In the genomic region with DNA sequence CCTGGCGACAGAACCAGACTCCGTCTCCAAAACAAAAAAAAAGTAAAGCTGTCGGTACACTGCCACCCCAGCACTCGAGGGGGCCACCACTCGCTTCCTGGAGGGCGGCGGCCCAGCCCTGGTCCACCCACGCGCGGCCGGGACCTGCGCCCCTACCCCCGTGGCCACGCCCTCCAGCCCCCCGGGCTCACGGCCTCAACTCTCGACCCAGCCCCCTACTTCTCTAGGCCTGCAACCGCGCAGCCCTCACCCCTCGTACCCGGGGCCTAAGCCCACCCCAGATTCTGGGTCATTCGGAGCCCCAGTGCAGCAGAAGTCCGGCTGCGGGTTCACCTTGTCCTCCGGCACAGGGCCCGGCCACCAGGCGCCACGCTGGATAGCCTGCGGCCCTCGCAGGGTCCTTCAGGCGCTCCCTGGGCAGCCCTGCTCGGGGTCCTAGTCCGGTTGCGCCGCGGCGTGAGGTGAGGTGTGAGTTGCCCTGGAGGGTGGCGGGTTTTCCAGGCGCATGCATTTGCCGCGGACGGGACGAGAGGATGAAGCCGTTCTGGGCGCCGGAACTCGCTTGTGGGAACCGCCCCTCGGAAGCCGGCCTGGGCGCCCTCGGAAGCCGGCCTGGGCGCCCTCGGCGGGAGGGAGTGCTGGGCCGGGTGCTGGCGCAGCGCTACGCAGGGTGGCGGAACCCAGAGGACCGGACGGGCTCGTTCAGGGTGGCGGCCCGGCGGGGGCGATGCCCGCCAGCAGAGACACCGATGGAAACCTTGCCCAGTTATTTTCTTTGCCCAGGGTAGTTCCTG, we compare ENCODE assay signal across 8 cellular contexts. TPM values are rescaled to one million over a fixed set of nuclear protein-coding genes. Genes with fewer than 3 reads are reported as not detected.
DNase-seq lines count a peak whose midpoint lies in the region; ATAC-seq and TF ChIP-seq lines count a peak whose summit lies in the region.

TSS of gene NME6 (minus strand) at position 348 of the 794 bp plus-strand sequence.

- peaks cover 20 to 21% of the 10 kb centered on the region in 2 donors for H3K36me3 Mint-ChIP-seq in CD14-positive monocyte

- no peaks in the 10 kb centered on the region for H3K9me3 ChIP-seq in ectodermal cell (ENCODE audit: control insufficient read depth, low read length)
- peaks cover 0 to 2% of the 10 kb centered on the region in 2 donors for H3K9me3 ChIP-seq in lung (ENCODE audit: control insufficient read depth in 2 of 2, insufficient read depth in 1 of 2, low read length in 1 of 2)

- peaks cover 0 to 3% (median 0%) of the 10 kb centered on the region in 3 donors for H3K27me3 Mint-ChIP-seq in CD14-positive monocyte (ENCODE audit: low read depth in 3 of 3)

- peaks cover 0 to 2% (median 0%) of the 10 kb centered on the region in 7 donors for H3K9me3 Mint-ChIP-seq in CD14-positive monocyte

- TF ChIP-seq CTCF in CD14-positive monocyte (IDR thresholded peaks at IDR 0.05) (no peak), lung (IDR thresholded peaks at IDR 0.05; ENCODE audit: control extremely low read depth, extremely low read depth) (no peak)

- H3K4me3 ChIP-seq in ectodermal cell (ENCODE audit: insufficient read depth, low read depth, low read length) (peak within 1 kb of the TSS; percentile 93), lung (peak within 1 kb of the TSS; percentile 72)

- H3K36me3 ChIP-seq in ectodermal cell (ENCODE audit: control insufficient read depth, insufficient read depth, low read length) = peaks cover 16% of the 10 kb centered on the region
- peaks cover under 1 to 2% of the 10 kb centered on the region in 2 donors for H3K36me3 ChIP-seq in lung (ENCODE audit: control insufficient read depth in 2 of 2, insufficient read depth in 2 of 2, low read length in 2 of 2)

- H3K4me3 Mint-ChIP-seq in CD14-positive monocyte = peak within 1 kb of the TSS; percentile 96

- WGBS in ectodermal cell, 2 experiments = 0 to 1% methylated on average over 70 of the region's 70 CpGs
- 0 to 1% methylated on average over 70 of the region's 70 CpGs for WGBS in lung, 2 donors

- H3K27me3 ChIP-seq in ectodermal cell (ENCODE audit: control insufficient read depth, insufficient read depth, low read length, poor library complexity, severe bottlenecking) (no peaks in the 10 kb centered on the region), lung (ENCODE audit: control insufficient read depth, insufficient read depth) (no peaks in the 10 kb centered on the region)

- H3K4me1 ChIP-seq in ectodermal cell (ENCODE audit: control insufficient read depth, insufficient read depth, low read length) (peaks cover 6% of the 10 kb centered on the region), lung (ENCODE audit: control insufficient read depth in 2 of 2, insufficient read depth in 2 of 2, low read length in 2 of 2) (peaks cover 8 to 16% of the 10 kb centered on the region in 2 donors)

- ATAC-seq in GM19455 (IDR thresholded peaks at IDR 0.05; ENCODE audit: unreplicated experiment) (peak; percentile 81), lung (ENCODE audit: insufficient read depth, low FRiP score) (peak; percentile 97)

- H3K4me1 Mint-ChIP-seq in CD14-positive monocyte = peaks cover 25% of the 10 kb centered on the region

- intact Hi-C loops in CD14-positive monocyte (cut with micrococcal nuclease) = no loop called here

- DNase-seq in CD14-positive monocyte (ENCODE audit: low spot score) = peak; percentile 87
- DNase-seq in HS-5 (ENCODE audit: low read depth) = peak; percentile 73
- DNase-seq in NK-92 (lab: John Stamatoyannopoulos, UW; ENCODE audit: unreplicated experiment) = peak; percentile 9
- DNase-seq in activated CD8-positive, alpha-beta memory T cell treated with anti-CD3 and anti-CD28 coated beads for 1 hour (ENCODE audit: extremely low read depth in 1 of 2, low read depth in 1 of 2) = peak; percentile 75 to 87
- DNase-seq in lung (ENCODE audit: low spot score) = peak; percentile 93
- DNase-seq in stimulated activated CD4-positive, alpha-beta T cell treated with anti-CD3 and anti-CD28 coated beads, TNF-alpha, amount 100 ng/mL, for 24 hours (ENCODE audit: low read depth in 3 of 3) = peak; percentile 87 to 94 (median 88)

- peak within 1 kb of the TSS; percentile 91 to 96 (median 95) for H3K27ac Mint-ChIP-seq in CD14-positive monocyte

- peak within 1 kb of the TSS; percentile 84 for H3K27ac ChIP-seq in ectodermal cell (ENCODE audit: insufficient read depth, low read depth, low read length, poor library complexity, severe bottlenecking)
- H3K27ac ChIP-seq in lung (ENCODE audit: low read depth in 1 of 2, low read length in 1 of 2) = peak within 1 kb of the TSS; percentile 92 to 99

RNA-seq across cellular contexts. Expression of gene NME6, which starts in this region (rescaled TPM):
- polyA plus RNA-seq in CD14-positive monocyte = 10 to 100 TPM; 34.9 to 39.2 TPM
- polyA plus RNA-seq in ectodermal cell (2013, experiment 1 of 4) = 19.7 TPM
- polyA plus RNA-seq in ectodermal cell (2013, experiment 2 of 4) = 31.9 TPM
- 23.3 TPM for polyA plus RNA-seq in ectodermal cell (2013, experiment 3 of 4)
- 26.5 TPM for polyA plus RNA-seq in ectodermal cell (2013, experiment 4 of 4)
- 10 to 100 TPM; 27.1 to 35.4 TPM for total RNA-seq in lung
- polyA plus RNA-seq in lung = 10 to 100 TPM; 18.2 to 19.3 TPM

Comparison
In these comparisons a context has a peak if more than half of its experiments do, and no peak if none do; other contexts are left out.
1. Peak in every context shown above with its lines: DNase-seq, ATAC-seq, H3K4me3 ChIP-seq and H3K27ac ChIP-seq.
2. DNase-seq: peak in every context shown above with its lines; median percentile 93 in lung; 88 in stimulated activated CD4-positive, alpha-beta T cell treated with anti-CD3 and anti-CD28 coated beads, TNF-alpha, amount 100 ng/mL, for 24 hours; 87 in CD14-positive monocyte; 81 in activated CD8-positive, alpha-beta memory T cell treated with anti-CD3 and anti-CD28 coated beads for 1 hour; 73 in HS-5; 9 in NK-92.